ENCODE assay signal across 10 cellular contexts in the genomic region with DNA sequence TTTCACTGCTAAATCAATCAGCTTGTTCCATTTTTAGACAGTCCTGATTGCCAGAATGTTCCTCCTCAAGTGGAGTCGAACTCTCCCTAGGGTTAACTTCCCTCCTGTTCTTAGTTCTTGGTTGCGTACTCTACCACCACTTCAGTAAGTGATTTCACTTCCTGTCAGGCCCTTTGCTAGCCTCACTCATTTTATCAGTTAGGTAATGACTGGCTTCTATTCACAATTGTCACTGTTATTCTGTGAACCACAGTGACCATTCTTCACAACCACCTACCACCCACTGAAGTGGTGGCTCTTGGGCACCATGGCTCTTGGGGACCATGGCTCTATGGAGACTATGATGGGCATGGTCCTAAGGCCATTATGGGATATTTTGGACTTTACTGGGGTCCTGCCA.
DNase-seq lines count a peak whose midpoint lies in the region; ATAC-seq and TF ChIP-seq lines count a peak whose summit lies in the region.
"Had no signal": no experiment of that assay in that cellular context is flagged by ENCODE, and none has a peak within 500 bp of the region (broad histone marks: within the 10 kb centered on the region; RNA-seq: fewer than 3 reads in every experiment).

No MANE protein-coding gene starts in this region.

- H3K4me3 Mint-ChIP-seq in activated naive CD4-positive, alpha-beta T cell treated with anti-CD3 and anti-CD28 coated beads for 36 hours, result no peak overlapping the region
- peak overlapping the region in 1 of 2 donors; percentile 32 for H3K4me3 Mint-ChIP-seq in stimulated activated naive B cell treated with anti-CD40 and anti-IgM and Interleukin-4, amounts not matched to agents 10 μg/mL and 1 μg/mL and 100 μg/mL, for 72 hours

- H3K27ac Mint-ChIP-seq in activated naive CD4-positive, alpha-beta T cell treated with anti-CD3 and anti-CD28 coated beads, Interleukin-2, amount 50 U/mL, for 72 hours, result peak overlapping the region; percentile 46 to 57
- H3K27ac Mint-ChIP-seq in activated naive CD4-positive, alpha-beta T cell treated with anti-CD3 and anti-CD28 coated beads for 36 hours, result no peak overlapping the region
- H3K27ac Mint-ChIP-seq in stimulated activated naive B cell treated with anti-CD40 and anti-IgM and Interleukin-4, amounts not matched to agents 10 μg/mL and 1 μg/mL and 100 μg/mL, for 72 hours, result peak overlapping the region; percentile 81

- H3K36me3 ChIP-seq in uterus, result no peaks in the 10 kb centered on the region

- peaks cover 0 to 3% of the 10 kb centered on the region in 2 donors for H3K9me3 Mint-ChIP-seq in activated naive CD4-positive, alpha-beta T cell treated with anti-CD3 and anti-CD28 coated beads, Interleukin-2, amount 50 U/mL, for 72 hours
- H3K9me3 Mint-ChIP-seq in activated naive CD4-positive, alpha-beta T cell treated with anti-CD3 and anti-CD28 coated beads for 36 hours, result no peaks in the 10 kb centered on the region
- peaks cover 3 to 5% of the 10 kb centered on the region in 2 donors for H3K9me3 Mint-ChIP-seq in stimulated activated naive B cell treated with anti-CD40 and anti-IgM and Interleukin-4, amounts not matched to agents 10 μg/mL and 1 μg/mL and 100 μg/mL, for 72 hours

- no peak overlapping the region for H3K4me3 ChIP-seq in uterus
- H3K4me3 ChIP-seq: SK-N-MC had no signal

- ATAC-seq in activated naive CD4-positive, alpha-beta T cell treated with anti-CD3 and anti-CD28 coated beads, Interleukin-2, amount 50 U/mL, for 72 hours, result peak; percentile 70 to 71
- peak; percentile 53 for ATAC-seq in GM21825 (IDR thresholded peaks at IDR 0.05; ENCODE audit: unreplicated experiment)
- peak; percentile 65 to 70 for ATAC-seq in stimulated activated naive B cell treated with anti-CD40 and anti-IgM and Interleukin-4, amounts not matched to agents 10 μg/mL and 1 μg/mL and 100 μg/mL, for 72 hours (replicated peaks)

- H3K9me3 ChIP-seq in uterus, result no peaks in the 10 kb centered on the region

- no peaks in the 10 kb centered on the region for H3K27me3 Mint-ChIP-seq in activated naive CD4-positive, alpha-beta T cell treated with anti-CD3 and anti-CD28 coated beads for 36 hours (ENCODE audit: low read depth)
- H3K27me3 Mint-ChIP-seq in stimulated activated naive B cell treated with anti-CD40 and anti-IgM and Interleukin-4, amounts not matched to agents 10 μg/mL and 1 μg/mL and 100 μg/mL, for 72 hours, result no peaks in the 10 kb centered on the region

- no peak overlapping the region for H3K27ac ChIP-seq in uterus
- H3K27ac ChIP-seq: SK-N-MC had no signal

- peaks cover 4 to 10% of the 10 kb centered on the region in 2 donors for H3K36me3 Mint-ChIP-seq in activated naive CD4-positive, alpha-beta T cell treated with anti-CD3 and anti-CD28 coated beads, Interleukin-2, amount 50 U/mL, for 72 hours
- no peaks in the 10 kb centered on the region for H3K36me3 Mint-ChIP-seq in activated naive CD4-positive, alpha-beta T cell treated with anti-CD3 and anti-CD28 coated beads for 36 hours (ENCODE audit: low read depth)
- peaks cover 24 to 38% of the 10 kb centered on the region in 2 donors for H3K36me3 Mint-ChIP-seq in stimulated activated naive B cell treated with anti-CD40 and anti-IgM and Interleukin-4, amounts not matched to agents 10 μg/mL and 1 μg/mL and 100 μg/mL, for 72 hours

- TF ChIP-seq POLR2A in uterus (IDR thresholded peaks at IDR 0.05), result no peak

- no peak for TF ChIP-seq CTCF in uterus (IDR thresholded peaks at IDR 0.05)

- no peak for DNase-seq in activated naive CD4-positive, alpha-beta T cell treated with anti-CD3 and anti-CD28 coated beads, Interleukin-2, amount 50 U/mL, for 72 hours (ENCODE audit: low spot score in 2 of 2)
- no peak for DNase-seq in activated naive CD4-positive, alpha-beta T cell treated with anti-CD3 and anti-CD28 coated beads for 36 hours
- peak; percentile 73 for DNase-seq in NOMO-1 treated with DMSO at 0.1 percent for 48 hours (lab: John Stamatoyannopoulos, UW; ENCODE audit: unreplicated experiment)
- DNase-seq in stimulated activated naive B cell treated with anti-CD40 and anti-IgM and Interleukin-4, amounts not matched to agents 10 μg/mL and 1 μg/mL and 100 μg/mL, for 72 hours, result no peak
- no peak for DNase-seq in NCI-H1092 treated with DMSO at 0.1 percent for 48 hours (lab: John Stamatoyannopoulos, UW)
- DNase-seq in NCI-H446 treated with DMSO at 0.1 percent for 48 hours (lab: John Stamatoyannopoulos, UW), result no peak
- DNase-seq in uterus, result no peak
- DNase-seq: MM.1S had no signal

- H3K27me3 ChIP-seq in uterus, result no peaks in the 10 kb centered on the region

- H3K4me1 ChIP-seq in uterus, result peaks cover 0 to 10% of the 10 kb centered on the region in 2 donors

- CTCF ChIA-PET in activated naive CD4-positive, alpha-beta T cell treated with anti-CD3 and anti-CD28 coated beads for 36 hours (lab: Charles Lee), result no interaction called here

- H3K4me1 Mint-ChIP-seq in activated naive CD4-positive, alpha-beta T cell treated with anti-CD3 and anti-CD28 coated beads for 36 hours (ENCODE audit: low read depth), result peaks cover 70% of the 10 kb centered on the region
- H3K4me1 Mint-ChIP-seq in stimulated activated naive B cell treated with anti-CD40 and anti-IgM and Interleukin-4, amounts not matched to agents 10 μg/mL and 1 μg/mL and 100 μg/mL, for 72 hours, result peaks cover 47 to 73% of the 10 kb centered on the region in 2 donors

- intact Hi-C loops in activated naive CD4-positive, alpha-beta T cell treated with anti-CD3 and anti-CD28 coated beads for 36 hours (cut with micrococcal nuclease), result loop anchor here (10.0 kb wide), 1 partner anchor 560 kb away; no protein-coding TSS in a partner anchor
- intact Hi-C loops in uterus (cut with DNase I; ENCODE audit: low total_unique reads), result no loop called here
